ENCODE assay signal across 2 cellular contexts in genomic region chr14:60212503-60213371, GRCh38.
TF ChIP-seq lines count a peak whose summit lies in the region.

No MANE protein-coding gene starts in this region.

TF ChIP-seq in GM12878, 131 proteins besides CTCF, POLR2A, EP300 and RAD21 (continues in another document):
- no peak for TF ChIP-seq CHD4 (IDR thresholded peaks at IDR 0.05)
- no peak for TF ChIP-seq ZNF207 (IDR thresholded peaks at IDR 0.05; ENCODE audit: borderline replicate concordance)
- 0 out of 2 replicates have a peak, but pooled peaks have one; percentile 40 for TF ChIP-seq MEF2A (IDR thresholded peaks at IDR 0.05; ENCODE audit: insufficient read depth, low read depth, low read length)
- peak; percentile 92 for TF ChIP-seq SKIL (IDR thresholded peaks at IDR 0.05; ENCODE audit: low read depth, poor library complexity, severe bottlenecking)
- TF ChIP-seq BACH1 (IDR thresholded peaks at IDR 0.05; ENCODE audit: borderline replicate concordance): no peak
- peak; percentile 93; the same call in 1 of the 2 replicates for TF ChIP-seq STAT3 (IDR thresholded peaks at IDR 0.05; ENCODE audit: low read depth, low read length)
- TF ChIP-seq HDAC6 (IDR thresholded peaks at IDR 0.05; ENCODE audit: unreplicated experiment): no peak
- no peak for TF ChIP-seq RBBP5 (conservative IDR thresholded peaks at IDR 0.05)
- peak; percentile 42; the same call in 1 of the 2 replicates for TF ChIP-seq SMARCA5 (IDR thresholded peaks at IDR 0.05)
- TF ChIP-seq E4F1 (IDR thresholded peaks at IDR 0.05; ENCODE audit: borderline replicate concordance, partially characterized antibody): peak; percentile 12
- TF ChIP-seq BCLAF1 (IDR thresholded peaks at IDR 0.05): peak; percentile 88
- TF ChIP-seq NKRF (conservative IDR thresholded peaks at IDR 0.05): no peak
- TF ChIP-seq PBX3 (IDR thresholded peaks at IDR 0.05; ENCODE audit: insufficient replicate concordance, low read depth, low read length): no peak
- 0 out of 2 replicates have a peak, but pooled peaks have one; percentile 65 for TF ChIP-seq STAT1 (conservative IDR thresholded peaks at IDR 0.05)
- peak; percentile 39 to 69; a peak in 2 of 4 replicates for TF ChIP-seq IKZF2 (IDR thresholded peaks at IDR 0.05)
- no peak for TF ChIP-seq EZH2 (IDR thresholded peaks at IDR 0.05; ENCODE audit: borderline replicate concordance, control insufficient read depth, low read depth, low read length)

TF ChIP-seq in HepG2, 621 proteins besides CTCF, POLR2A, EP300 and RAD21:
- no peak for TF ChIP-seq ERF (CRISPR knock-in tag; IDR thresholded peaks at IDR 0.05)
- no peak for TF ChIP-seq SP1 (IDR thresholded peaks at IDR 0.05)
- no peak for TF ChIP-seq SP1 (CRISPR knock-in tag; IDR thresholded peaks at IDR 0.05)
